Comparison of ENCODE assay signal across 19 cellular contexts in the genomic region with DNA sequence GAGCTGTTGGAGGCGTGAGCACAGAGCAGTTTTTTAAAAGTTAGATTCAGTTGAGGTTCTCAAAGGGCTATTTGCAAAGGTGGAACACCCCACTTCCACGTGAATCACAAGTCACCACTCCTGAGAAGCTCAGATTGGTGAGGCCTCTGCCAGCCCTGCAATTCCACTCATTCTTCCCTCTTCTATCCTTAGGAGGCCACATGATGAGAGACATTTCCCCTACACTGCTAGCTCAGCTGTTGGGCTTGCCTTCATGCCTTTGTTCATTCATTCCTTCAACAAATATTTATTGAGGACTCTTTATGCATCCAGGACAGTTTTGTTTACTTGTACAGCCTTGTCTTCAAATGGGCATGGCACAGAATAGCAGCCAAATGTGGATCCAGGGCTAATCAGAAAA. TPM values are rescaled to one million over a fixed set of nuclear protein-coding genes. Genes with fewer than 3 reads are reported as not detected.
A peak's percentile ranks its signal among the peaks of the same experiment; 100 is the strongest.
DNase-seq lines count a peak whose midpoint lies in the region; ATAC-seq, FAIRE-seq and TF ChIP-seq lines count a peak whose summit lies in the region.
"Had no signal": no experiment of that assay in that cellular context is flagged by ENCODE, and none has a peak within 500 bp of the region (broad histone marks: within the 10 kb centered on the region; RNA-seq: fewer than 3 reads in every experiment).

No MANE protein-coding gene starts in this region.

- TF ChIP-seq CTCF in AG04450 (IDR thresholded peaks at IDR 0.05; ENCODE audit: low read depth, low read length) (no peak), esophagus squamous epithelium (IDR thresholded peaks at IDR 0.05) (no peak), osteoblast (IDR thresholded peaks at IDR 0.05; ENCODE audit: extremely low read depth, low read depth, low read length) (no peak)

- no peaks in the 10 kb centered on the region for H3K36me3 ChIP-seq in esophagus squamous epithelium
- H3K36me3 ChIP-seq in osteoblast (ENCODE audit: insufficient read depth, low read length) = no peaks in the 10 kb centered on the region
- no peaks in the 10 kb centered on the region for H3K36me3 ChIP-seq in aorta (ENCODE audit: control insufficient read depth in 1 of 2, insufficient read depth in 2 of 2, low read length in 1 of 2)

- 42 to 69% methylated on average over 2 of the region's 2 CpGs for WGBS in esophagus squamous epithelium, 2 donors
- 45 to 95% methylated on average over 2 of the region's 2 CpGs for WGBS in aorta, 2 donors

- no peaks in the 10 kb centered on the region for H4K20me1 ChIP-seq in osteoblast (ENCODE audit: insufficient read depth, low read length)

- H3K4me3 ChIP-seq in AG04450 (ENCODE audit: low read depth, low read length) (no peak overlapping the region), esophagus squamous epithelium (no peak overlapping the region), osteoblast (ENCODE audit: insufficient read depth, low read length) (no peak overlapping the region), aorta (ENCODE audit: low read length in 2 of 2) (no peak overlapping the region)

- no peak for DNase-seq in AG04450 (ENCODE audit: low read depth, low spot score)
- DNase-seq in NCI-H1092 treated with DMSO at 0.1 percent for 48 hours (lab: John Stamatoyannopoulos, UW) = peak; percentile 38
- no peak for DNase-seq in esophagus squamous epithelium (lab: John Stamatoyannopoulos, UW)
- DNase-seq in osteoblast (ENCODE audit: insufficient read length, low spot score, missing footprints) = peak; percentile 31
- no peak for DNase-seq in aorta
- DNase-seq in stimulated activated CD4-positive, alpha-beta T cell treated with anti-CD3 and anti-CD28 coated beads, Interleukin-12 subunit alpha, Interleukin-12 subunit beta, amount 100 ng/mL, for 4 hours = no peak
- no peak for DNase-seq in urothelium cell line (ENCODE audit: low spot score)
- no peak for DNase-seq in activated CD4-positive, alpha-beta T cell treated with anti-CD3 and anti-CD28 coated beads for 4 hours
- DNase-seq: activated CD4-positive, CD25-positive, alpha-beta regulatory T cell; activated naive CD4-positive, alpha-beta T cell treated with anti-CD3 and anti-CD28 coated beads, Interleukin-2, amount 10 ng/mL, durations not matched to agents 7 days and 5 days; AML-193; DMS79; glutamatergic neuron; naive B cell; NCI-H1694; NCI-H526 treated with DMSO at 0.1 percent for 48 hours; stimulated activated naive CD4-positive, alpha-beta T cell treated with Interleukin-2 at 50 U/mL for 16 hours had no signal

- peaks cover 13% of the 10 kb centered on the region for H3K79me2 ChIP-seq in osteoblast (ENCODE audit: insufficient read depth, low read length)

- no peak for ATAC-seq in aorta (ENCODE audit: low FRiP score)

- no peak for TF ChIP-seq POLR2A in esophagus squamous epithelium (IDR thresholded peaks at IDR 0.05)

- no peaks in the 10 kb centered on the region for H3K9me3 ChIP-seq in AG04450 (ENCODE audit: control insufficient read depth, insufficient read depth, low read length)
- no peaks in the 10 kb centered on the region for H3K9me3 ChIP-seq in esophagus squamous epithelium
- H3K9me3 ChIP-seq in osteoblast (ENCODE audit: low read depth, low read length) = no peaks in the 10 kb centered on the region
- no peaks in the 10 kb centered on the region for H3K9me3 ChIP-seq in aorta (ENCODE audit: control insufficient read depth, low read length)

- POLR2A ChIA-PET in AG04450 (lab: Yijun Ruan, JAX) = no interaction called here

- no peak for FAIRE-seq in urothelium cell line (lab: Jason Lieb, UNC)
- FAIRE-seq: keratinocyte, RCC 7860 had no signal

- H3K4me1 ChIP-seq in esophagus squamous epithelium (peaks cover 3 to 64% (median 19%) of the 10 kb centered on the region in 3 donors), osteoblast (ENCODE audit: insufficient read depth, low read length) (peaks cover 60% of the 10 kb centered on the region), aorta (ENCODE audit: control insufficient read depth in 1 of 2, insufficient read depth in 2 of 2, low read length in 2 of 2) (no peaks in the 10 kb centered on the region)

- H3K4me2 ChIP-seq in osteoblast (ENCODE audit: insufficient read depth, low read length) = peak overlapping the region; percentile 52

- H3K27ac ChIP-seq in AG04450 (ENCODE audit: low read depth, low read length) = peak overlapping the region; percentile 52
- peak overlapping the region in 3 of 4 donors; percentile 76 to 89 (median 78) for H3K27ac ChIP-seq in esophagus squamous epithelium
- H3K27ac ChIP-seq in osteoblast (ENCODE audit: low read depth, low read length) = peak overlapping the region; percentile 82
- H3K27ac ChIP-seq in aorta (ENCODE audit: low read depth in 1 of 2, low read length in 2 of 2) = no peak overlapping the region

- intact Hi-C loops in esophagus squamous epithelium (cut with DNase I) = no loop called here
- intact Hi-C loops in aorta (cut with DNase I) = no loop called here

- no peak overlapping the region for H2AFZ ChIP-seq in osteoblast (ENCODE audit: low read length)

- H3K27me3 ChIP-seq in AG04450 (ENCODE audit: control insufficient read depth, insufficient read depth, low read length) (no peaks in the 10 kb centered on the region), esophagus squamous epithelium (no peaks in the 10 kb centered on the region), osteoblast (ENCODE audit: insufficient read depth, low read length) (peaks cover 8% of the 10 kb centered on the region), aorta (ENCODE audit: control insufficient read depth in 1 of 2, insufficient read depth in 2 of 2, low read length in 1 of 2) (no peaks in the 10 kb centered on the region)

- CTCF ChIA-PET in AG04450 (lab: Charles Lee) = interaction anchor here (0.5 to 5.5 kb wide), 5 partner anchors 11 to 136 kb away, joined by 3 to 47 read pairs (median 3); partner anchors contain the start of gene TSPAN6

RNA-seq across cellular contexts. Expression of gene SRPX2, which starts 3.7 kb away (rescaled TPM):
- polyA plus RNA-seq in AG04450 (2011; rRNA removed) (87.1 and 92.9 TPM in 2 replicates), aorta (10 to 100 TPM; 11.6 to 20.5 TPM)
- 49.2 and 73.1 TPM in 2 replicates for polyA minus RNA-seq in AG04450 (2011; rRNA and poly(A)+ RNA removed)
- total RNA-seq in esophagus squamous epithelium (10 to 100 TPM; 22.6 to 38.4 (median 25.6) TPM), osteoblast (36.9 and 38.6 TPM in 2 replicates), aorta (10 to 100 TPM; 36.8 to 48.2 TPM)

RNA-seq across cellular contexts. Expression of gene TSPAN6, which starts 11.1 kb away (rescaled TPM):
- 38.4 and 49.1 TPM in 2 replicates for polyA plus RNA-seq in AG04450 (2011; rRNA removed)
- 11.9 and 19.9 TPM in 2 replicates for polyA minus RNA-seq in AG04450 (2011; rRNA and poly(A)+ RNA removed)
- 10 to 100 TPM; 27.1 to 72.1 (median 37.7) TPM for total RNA-seq in esophagus squamous epithelium
- total RNA-seq in osteoblast = 37.3 and 38.0 TPM in 2 replicates
- 10 to 100 TPM in 1 of 2 donors, 1 to 10 TPM in 1; 9.5 to 12.2 TPM for total RNA-seq in aorta
- 1 to 10 TPM; 5.6 to 8.9 TPM for polyA plus RNA-seq in aorta

Comparison
In these comparisons a context has a peak if more than half of its experiments do, and no peak if none do; other contexts are left out.
1. DNase-seq: peak in NCI-H1092 treated with DMSO at 0.1 percent for 48 hours (single experiment) and osteoblast (single experiment); none in AG04450 (single experiment), esophagus squamous epithelium (single experiment), aorta (0 of 2), stimulated activated CD4-positive, alpha-beta T cell treated with anti-CD3 and anti-CD28 coated beads, Interleukin-12 subunit alpha, Interleukin-12 subunit beta, amount 100 ng/mL, for 4 hours (single experiment), urothelium cell line (single experiment) and activated CD4-positive, alpha-beta T cell treated with anti-CD3 and anti-CD28 coated beads for 4 hours (0 of 2).
2. H3K27ac ChIP-seq: peak in AG04450 (single experiment), esophagus squamous epithelium (3 of 4) and osteoblast (single experiment); none in aorta (0 of 2).